In the genomic region with DNA sequence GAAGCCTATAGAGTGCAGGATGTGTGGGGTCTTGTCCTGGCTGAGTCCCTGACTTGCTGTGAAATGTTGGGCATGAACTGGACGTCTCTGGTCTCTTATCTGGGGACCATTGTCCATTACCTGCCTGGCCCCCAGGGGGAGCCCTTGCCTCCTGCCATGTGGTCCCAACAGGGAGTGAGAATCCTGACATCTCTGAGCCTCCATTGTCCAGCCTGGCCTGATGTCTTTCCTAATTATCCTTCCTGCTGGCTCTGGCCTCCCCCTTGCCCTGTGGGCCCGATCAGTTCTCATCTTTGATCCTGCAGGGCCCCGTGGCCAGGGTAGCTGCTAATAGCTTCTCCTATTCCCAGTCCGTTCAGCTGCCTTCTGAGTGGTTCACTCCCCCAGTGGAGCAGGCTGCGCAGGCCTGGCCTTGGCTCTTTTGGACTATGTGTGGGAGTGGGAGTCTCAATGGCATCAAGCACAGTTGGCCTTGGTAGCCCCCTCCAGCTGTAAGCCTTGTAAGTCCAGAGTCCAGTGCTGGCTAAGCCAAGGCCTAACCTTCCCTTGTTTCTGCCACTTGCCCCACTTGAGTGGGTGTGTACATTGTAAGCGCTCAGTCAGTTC, we compare ENCODE assay signal across 8 cellular contexts.
A peak's percentile ranks its signal among the peaks of the same experiment; 100 is the strongest.
DNase-seq lines count a peak whose midpoint lies in the region; ATAC-seq, FAIRE-seq and TF ChIP-seq lines count a peak whose summit lies in the region.

No MANE protein-coding gene starts in this region.

- no peak overlapping the region for H3K4me3 ChIP-seq in coronary artery

- DNase-seq in GM12892 (ENCODE audit: insufficient read length) (peak; percentile 44), RPMI8226 (peak; percentile 52), left ventricle myocardium superior (peak; percentile 67), coronary artery (ENCODE audit: low spot score) (no peak)
- DNase-seq in activated effector memory CD4-positive, alpha-beta T cell treated with anti-CD3 and anti-CD28 coated beads, Interleukin-2, amount 50 U/mL, for 16 hours, result peak; percentile 86
- peak; percentile 50 to 56 for DNase-seq in stimulated activated CD4-positive, alpha-beta T cell treated with anti-CD3 and anti-CD28 coated beads, Interleukin-2, amount 100 ng/mL, for 48 hours

- ATAC-seq in left ventricle myocardium superior (peak; percentile 27), GM21528 (IDR thresholded peaks at IDR 0.05; ENCODE audit: low FRiP score, unreplicated experiment) (no peak), GM21825 (IDR thresholded peaks at IDR 0.05; ENCODE audit: unreplicated experiment) (no peak)

- intact Hi-C loops in left ventricle myocardium superior (cut with micrococcal nuclease), result no loop called here

- H3K27ac ChIP-seq in coronary artery, result no peak overlapping the region

- no peak for TF ChIP-seq POLR2A in GM12892 (IDR thresholded peaks at IDR 0.05; ENCODE audit: low read depth, low read length)

- FAIRE-seq in GM12892 (lab: Jason Lieb, UNC), result no peak

- no peak for TF ChIP-seq CTCF in coronary artery (IDR thresholded peaks at IDR 0.05)
